17 cellular contexts compared by ENCODE assay signal in the genomic region with DNA sequence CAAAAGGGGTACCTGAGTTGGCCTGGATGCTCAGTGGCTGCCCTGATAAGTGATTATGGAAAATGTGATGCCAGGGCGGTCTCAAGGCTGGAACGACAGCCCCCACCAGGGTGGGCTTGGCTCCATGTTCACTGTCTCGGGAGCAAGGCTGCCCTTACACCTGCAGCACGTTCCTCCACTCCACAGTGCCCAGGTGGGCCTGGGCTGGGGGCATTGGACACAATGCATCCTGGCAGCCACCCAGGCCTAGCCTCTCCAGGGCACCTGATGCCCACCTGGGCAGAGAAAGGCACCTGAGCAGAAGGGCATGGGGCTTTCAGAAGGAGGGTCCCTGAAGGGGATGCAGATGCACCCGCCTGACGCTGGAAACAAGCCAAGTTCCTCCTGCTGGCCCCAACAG.
DNase-seq lines count a peak whose midpoint lies in the region; ATAC-seq and TF ChIP-seq lines count a peak whose summit lies in the region.
"Had no signal": no experiment of that assay in that cellular context is flagged by ENCODE, and none has a peak within 500 bp of the region (broad histone marks: within the 10 kb centered on the region; RNA-seq: fewer than 3 reads in every experiment).

No MANE protein-coding gene starts in this region.

- H3K9me3 ChIP-seq in Panc1 (ENCODE audit: control insufficient read depth, insufficient read depth, low read depth, low read length) (no peaks in the 10 kb centered on the region), neuronal stem cell (replicated peaks in 1 of 2; ENCODE audit: control insufficient read depth in 2 of 2, insufficient read depth in 1 of 2, low read depth in 1 of 2, low read length in 2 of 2) (peaks cover 2 to 5% of the 10 kb centered on the region in 2 donors)
- H3K9me3 ChIP-seq: Caco-2 had no signal

- in situ Hi-C loops in Panc1 (cut with HindIII; ENCODE audit: low pct_unique_long_range_greater_than_20kb, low sequenced_read_pairs) = no loop called here

- H2BK12ac ChIP-seq in neuronal stem cell (ENCODE audit: low read length) = no peak overlapping the region

- H2AFZ ChIP-seq in neuronal stem cell (ENCODE audit: low read length) = no peak overlapping the region

- H2AK5ac ChIP-seq in neuronal stem cell (ENCODE audit: low read depth, low read length) = peak overlapping the region; percentile 79

- peaks cover 2% of the 10 kb centered on the region for H3K79me1 ChIP-seq in neuronal stem cell (ENCODE audit: low read depth, low read length)

- BruUV-seq in Panc1 (replicated peaks; lab: Mats Ljungman, UMichigan) = no TSS peak

- H3K9ac ChIP-seq in neuronal stem cell (ENCODE audit: low read depth, low read length, poor library complexity) = no peak overlapping the region
- H3K9ac ChIP-seq: BLaER1 treated with 17β-estradiol and CSF1 and Interleukin-3, amounts not matched to agents 10 nM and 100 nM had no signal

- H3K4me3 ChIP-seq in Panc1 (ENCODE audit: low read depth in 2 of 2, low read length in 2 of 2) = no peak overlapping the region
- H3K4me3 ChIP-seq in neuronal stem cell (ENCODE audit: low read length in 2 of 2) = no peak overlapping the region
- H3K4me3 ChIP-seq: A549; BLaER1 treated with 17β-estradiol and CSF1 and Interleukin-3, amounts not matched to agents 10 nM and 100 nM had no signal

- no peak for TF ChIP-seq CTCF in Panc1 (IDR thresholded peaks at IDR 0.05)

- CTCF ChIA-PET in Panc1 (lab: Charles Lee) = no interaction called here

- H3K14ac ChIP-seq in neuronal stem cell (ENCODE audit: low read length) = no peak overlapping the region

- intact Hi-C loops in Panc1 (cut with micrococcal nuclease; ENCODE audit: unreplicated experiment) = no loop called here

- no peak overlapping the region for H3K18ac ChIP-seq in neuronal stem cell (ENCODE audit: low read length)

- peak overlapping the region; percentile 72 for H2BK5ac ChIP-seq in neuronal stem cell (ENCODE audit: low read length)

- no peak overlapping the region for H4K91ac ChIP-seq in neuronal stem cell (ENCODE audit: low read depth, low read length, poor library complexity)

- H3K36me3 ChIP-seq in Panc1 (ENCODE audit: control insufficient read depth, insufficient read depth, low read length) = no peaks in the 10 kb centered on the region
- H3K36me3 ChIP-seq in neuronal stem cell (replicated peaks in 1 of 2; ENCODE audit: control insufficient read depth in 2 of 2, insufficient read depth in 2 of 2, low read length in 2 of 2) = no peaks in the 10 kb centered on the region
- H3K36me3 ChIP-seq: BLaER1 treated with 17β-estradiol and CSF1 and Interleukin-3, amounts not matched to agents 10 nM and 100 nM had no signal

- H3K27me3 ChIP-seq in Panc1 (ENCODE audit: control insufficient read depth, insufficient read depth, low read length) (no peaks in the 10 kb centered on the region), neuronal stem cell (ENCODE audit: control insufficient read depth in 3 of 3, insufficient read depth in 3 of 3, low read depth in 1 of 3, low read length in 3 of 3) (no peaks in the 10 kb centered on the region)
- H3K27me3 ChIP-seq: BLaER1 treated with 17β-estradiol and CSF1 and Interleukin-3, amounts not matched to agents 10 nM and 100 nM had no signal

- POLR2A ChIA-PET in Panc1 (lab: Charles Lee) = no interaction called here

- H3K4me2 ChIP-seq in neuronal stem cell (ENCODE audit: insufficient read depth, low read length, poor library complexity, severe bottlenecking) = no peak overlapping the region
- H3K4me2 ChIP-seq: A549; BLaER1 treated with 17β-estradiol and CSF1 and Interleukin-3, amounts not matched to agents 10 nM and 100 nM had no signal

- no CpG with 5 or more reads among the region's 6 CpGs for WGBS in neuronal stem cell (ENCODE audit: extremely low coverage in 2 of 2, insufficient read length in 2 of 2, insufficient replicate concordance in 1 of 2), 2 donors

- H3K27ac ChIP-seq in Panc1 (ENCODE audit: low read length) = no peak overlapping the region
- H3K27ac ChIP-seq in neuronal stem cell (replicated peaks; ENCODE audit: low read length) = no peak overlapping the region
- H3K27ac ChIP-seq: 22Rv1; A549; BLaER1 treated with 17β-estradiol and CSF1 and Interleukin-3, amounts not matched to agents 10 nM and 100 nM; C4-2B had no signal

- H2BK120ac ChIP-seq in neuronal stem cell (ENCODE audit: low read depth, low read length) = no peak overlapping the region

- H3K23ac ChIP-seq in neuronal stem cell (ENCODE audit: low read depth, low read length, poor library complexity) = no peak overlapping the region

- no peak overlapping the region for H2BK15ac ChIP-seq in neuronal stem cell (ENCODE audit: low read length)

- no peak overlapping the region for H4K8ac ChIP-seq in neuronal stem cell (ENCODE audit: low read depth, low read length)

- peak; percentile 4 for DNase-seq in NCI-H345 treated with DMSO at 0.1 percent for 48 hours (lab: John Stamatoyannopoulos, UW; ENCODE audit: unreplicated experiment)
- no peak for DNase-seq in NCI-H345 (lab: John Stamatoyannopoulos, UW)
- no peak for DNase-seq in Panc1 (ENCODE audit: low read depth, low spot score)
- DNase-seq in neuronal stem cell (ENCODE audit: low spot score) = no peak
- DNase-seq in hypothalamus (lab: John Stamatoyannopoulos, UW) = no peak
- DNase-seq: AML-193; Caco-2; Calu3; CD4-positive, alpha-beta T cell; CD8-positive, alpha-beta T cell; DMS79 treated with DMSO at 0.1 percent for 48 hours; GF-D8 had no signal

- ATAC-seq in Panc1 = 0 out of 2 replicates have a peak, but pooled peaks have one; percentile 33
- ATAC-seq in HG02938 (IDR thresholded peaks at IDR 0.05; ENCODE audit: unreplicated experiment) = no peak
- ATAC-seq: CD8-positive, alpha-beta T cell had no signal

- H3K4me1 ChIP-seq in Panc1 (ENCODE audit: control insufficient read depth, insufficient read depth, low read length) = no peaks in the 10 kb centered on the region
- peaks cover 0 to 1% of the 10 kb centered on the region in 2 donors for H3K4me1 ChIP-seq in neuronal stem cell (ENCODE audit: control insufficient read depth in 2 of 2, insufficient read depth in 1 of 2, low read depth in 1 of 2, low read length in 2 of 2)
- H3K4me1 ChIP-seq: A549, Caco-2 had no signal

- peak overlapping the region; percentile 32 for H3K4ac ChIP-seq in neuronal stem cell (ENCODE audit: low read length)
